In genomic region chr11:74100231-74100630, GRCh38 we compare ENCODE assay signal across 6 cellular contexts.
"Had no signal": no experiment of that assay in that cellular context is flagged by ENCODE, and none has a peak within 500 bp of the region (broad histone marks: within the 10 kb centered on the region; RNA-seq: fewer than 3 reads in every experiment).

No MANE protein-coding gene starts in this region.

- DNase-seq: GOT3, H7, HCEC 1CT, IMR-90, KG1 had no signal

- H3K4me3 ChIP-seq: K562 had no signal
